ENCODE assay signal across 30 cellular contexts in genomic region chr1:160419150-160419837, GRCh38. TPM values are rescaled to one million over a fixed set of nuclear protein-coding genes. Genes with fewer than 3 reads are reported as not detected.
DNase-seq lines count a peak whose midpoint lies in the region; ATAC-seq, FAIRE-seq and TF ChIP-seq lines count a peak whose summit lies in the region.
"Had no signal": no experiment of that assay in that cellular context is flagged by ENCODE, and none has a peak within 500 bp of the region (broad histone marks: within the 10 kb centered on the region; RNA-seq: fewer than 3 reads in every experiment).

No MANE protein-coding gene starts in this region.

- ATAC-seq in K562 (no peak), GM19324 (IDR thresholded peaks at IDR 0.05; ENCODE audit: low FRiP score, unreplicated experiment) (no peak)
- no peak for ATAC-seq in activated naive CD4-positive, alpha-beta T cell treated with anti-CD3 and anti-CD28 coated beads, Interleukin-2, amount 50 U/mL, for 72 hours
- ATAC-seq: CD8-positive, alpha-beta T cell; GM12878; GM23338; PC-3 had no signal

- intact Hi-C loops in K562 (cut with micrococcal nuclease) = no loop called here

- no peaks in the 10 kb centered on the region for H3F3A ChIP-seq in neural progenitor cell (ENCODE audit: low read depth)

- no peaks in the 10 kb centered on the region for H3K27me3 ChIP-seq in K562 (ENCODE audit: control insufficient read depth in 2 of 2, insufficient read depth in 2 of 2, low read length in 2 of 2)
- H3K27me3 ChIP-seq in neural progenitor cell = no peaks in the 10 kb centered on the region

- H3K4me1 Mint-ChIP-seq in neural progenitor cell = peaks cover 9% of the 10 kb centered on the region

- no peak for TF ChIP-seq POLR2A in K562 (conservative IDR thresholded peaks at IDR 0.05)

- H3K4me3 ChIP-seq in HEK293 (ENCODE audit: low read depth, low read length) = no peak overlapping the region
- no peak overlapping the region for H3K4me3 ChIP-seq in K562
- no peak overlapping the region for H3K4me3 ChIP-seq in neural progenitor cell
- H3K4me3 ChIP-seq: GM12878, GM23338 had no signal

- H3K9ac ChIP-seq in K562 (ENCODE audit: insufficient read depth in 1 of 2, low read depth in 2 of 2, low read length in 2 of 2) (no peak overlapping the region; a peak in 1 of 4 replicates), neural progenitor cell (no peak overlapping the region)
- H3K9ac ChIP-seq: SK-N-SH had no signal

- H3K4me2 ChIP-seq in K562 (ENCODE audit: insufficient read depth, low read length) (no peak overlapping the region), neural progenitor cell (no peak overlapping the region)
- H3K4me2 ChIP-seq: GM23338, SK-N-SH had no signal

- in situ Hi-C loops in K562 (cut with MboI) = no loop called here

- no peaks in the 10 kb centered on the region for H3K9me1 ChIP-seq in K562 (ENCODE audit: control insufficient read depth, insufficient read depth, low read length)

- H3K4me3 Mint-ChIP-seq in neural progenitor cell = peak overlapping the region; percentile 24
- H3K4me3 Mint-ChIP-seq: CD8-positive, alpha-beta T cell; GM23338; H9; HFFc6 had no signal

- WGBS in K562 (ENCODE audit: insufficient coverage, low coverage, missing lambda C conversion rate) = 70% methylated on average over 33 of the region's 34 CpGs

- H2AFZ ChIP-seq in K562 (ENCODE audit: low read depth, low read length) (no peak overlapping the region), neural progenitor cell (replicated peaks) (no peak overlapping the region)
- H2AFZ ChIP-seq: GM23338 had no signal

- H3K36me3 ChIP-seq in HEK293 (ENCODE audit: control insufficient read depth in 2 of 2, insufficient read depth in 1 of 2, low read length in 2 of 2) (peaks cover 0 to 71% of the 10 kb centered on the region in 2 experiments; a peak in 1 of 3 replicates), K562 (ENCODE audit: control insufficient read depth, insufficient read depth, low read length) (no peaks in the 10 kb centered on the region), neural progenitor cell (peaks cover 6% of the 10 kb centered on the region)

- no peak for TF ChIP-seq EP300 in K562 (IDR thresholded peaks at IDR 0.05; ENCODE audit: low read length)

- peaks cover 52% of the 10 kb centered on the region for H3K36me3 Mint-ChIP-seq in neural progenitor cell
- H3K36me3 Mint-ChIP-seq in activated naive CD4-positive, alpha-beta T cell treated with anti-CD3 and anti-CD28 coated beads, Interleukin-2, amount 50 U/mL, for 72 hours = no peaks in the 10 kb centered on the region
- H3K36me3 Mint-ChIP-seq: CD8-positive, alpha-beta T cell had no signal

- H3K27me3 Mint-ChIP-seq in neural progenitor cell (ENCODE audit: insufficient read depth, low read depth) = peaks cover 2% of the 10 kb centered on the region

- H3K4me1 ChIP-seq in HEK293 (ENCODE audit: control insufficient read depth, insufficient read depth, low read length) (no peaks in the 10 kb centered on the region), K562 (replicated peaks in 1 of 2; ENCODE audit: control insufficient read depth in 2 of 2, insufficient read depth in 2 of 2, low read length in 2 of 2) (peaks cover 32 to 34% of the 10 kb centered on the region in 2 experiments), neural progenitor cell (peaks cover 3% of the 10 kb centered on the region)
- H3K4me1 ChIP-seq: Caco-2 had no signal

- H3K27ac Mint-ChIP-seq in neural progenitor cell = no peak overlapping the region
- no peak overlapping the region for H3K27ac Mint-ChIP-seq in activated naive CD4-positive, alpha-beta T cell treated with anti-CD3 and anti-CD28 coated beads, Interleukin-2, amount 50 U/mL, for 72 hours
- H3K27ac Mint-ChIP-seq: CD8-positive, alpha-beta T cell; GM23338; HFFc6 had no signal

- BruUV-seq in K562 (replicated peaks; lab: Mats Ljungman, UMichigan) = no TSS peak

- no peaks in the 10 kb centered on the region for H3K9me3 Mint-ChIP-seq in neural progenitor cell
- H3K9me3 Mint-ChIP-seq in activated naive CD4-positive, alpha-beta T cell treated with anti-CD3 and anti-CD28 coated beads, Interleukin-2, amount 50 U/mL, for 72 hours = no peaks in the 10 kb centered on the region
- H3K9me3 Mint-ChIP-seq: CD8-positive, alpha-beta T cell; GM23338; H9; HFFc6 had no signal

- H3K9me3 ChIP-seq in HEK293 (ENCODE audit: control insufficient read depth, insufficient read depth, low read depth, low read length) = no peaks in the 10 kb centered on the region
- no peaks in the 10 kb centered on the region for H3K9me3 ChIP-seq in K562 (replicated peaks; ENCODE audit: control insufficient read depth, insufficient read depth, low read depth, low read length)
- no peaks in the 10 kb centered on the region for H3K9me3 ChIP-seq in neural progenitor cell (ENCODE audit: low read depth)
- H3K9me3 ChIP-seq: Caco-2, SK-N-SH had no signal

- no peak overlapping the region for H3K27ac ChIP-seq in HEK293 (ENCODE audit: extremely low read depth, low read depth, low read length)
- no peak overlapping the region for H3K27ac ChIP-seq in K562 (ENCODE audit: extremely low read depth, low read depth, low read length)
- no peak overlapping the region for H3K27ac ChIP-seq in neural progenitor cell

- H3K79me2 ChIP-seq in K562 (ENCODE audit: control insufficient read depth, insufficient read depth, low read length) = no peaks in the 10 kb centered on the region
- H3K79me2 ChIP-seq in neural progenitor cell (ENCODE audit: low read depth) = peaks cover 22% of the 10 kb centered on the region

- H4K20me1 ChIP-seq in K562 (replicated peaks; ENCODE audit: control insufficient read depth, insufficient read depth, low read length) (0 out of 2 replicates have a peak, but pooled peaks cover 4% of the 10 kb centered on the region), neural progenitor cell (ENCODE audit: low read depth) (peaks cover 49% of the 10 kb centered on the region)

- POLR2A ChIA-PET in HEK293 (lab: Yijun Ruan, JAX) = interaction anchor here (1.1 kb wide), 1 partner anchor 11 kb away, joined by 4 read pairs; no protein-coding TSS in a partner anchor
- POLR2A ChIA-PET in K562 (lab: Yijun Ruan, JAX) = no interaction called here

- no peak for TF ChIP-seq CTCF in HEK293 (tag by site-specific recombination; IDR thresholded peaks at IDR 0.05)
- no peak for TF ChIP-seq CTCF in K562 (IDR thresholded peaks at IDR 0.05 in 2 of 3, conservative IDR thresholded peaks at IDR 0.05 in 1 of 3; ENCODE audit: insufficient read depth in 2 of 3, low read depth in 1 of 3, low read length in 3 of 3)
- TF ChIP-seq CTCF in neural progenitor cell (IDR thresholded peaks at IDR 0.05) = no peak

- CTCF ChIA-PET in HEK293 (lab: Yijun Ruan, JAX) (interaction anchor here (0.5 to 1.0 kb wide), 4 partner anchors 22 to 93 kb away, joined by 3 to 4 read pairs (median 3); no protein-coding TSS in a partner anchor), K562 (lab: Yijun Ruan, JAX; ENCODE audit: low intra/inter-chr PET ratio) (interaction anchor here (0.7 kb wide), 1 partner anchor 204 kb away, joined by 3 read pairs; no protein-coding TSS in a partner anchor)

- no peak for TF ChIP-seq RAD21 in K562 (CRISPR knock-in tag; conservative IDR thresholded peaks at IDR 0.05 in 1 of 2, IDR thresholded peaks at IDR 0.05 in 1 of 2)

- no peak for DNase-seq in K562 (ENCODE audit: extremely low read depth in 1 of 4, low spot score in 3 of 4)
- DNase-seq in neural progenitor cell (ENCODE audit: low spot score) = no peak
- no peak for DNase-seq in urothelium cell line (ENCODE audit: low spot score)
- DNase-seq in activated naive CD4-positive, alpha-beta T cell treated with anti-CD3 and anti-CD28 coated beads, Interleukin-2, amount 50 U/mL, for 72 hours (ENCODE audit: low spot score in 2 of 2) = no peak
- no peak for DNase-seq in NCI-H2227 (lab: John Stamatoyannopoulos, UW; ENCODE audit: unreplicated experiment)
- DNase-seq: C1 segment of cervical spinal cord; Caco-2; CD8-positive, alpha-beta T cell; DMS 273 treated with DMSO at 0.1 percent for 48 hours; DMS79; EL; GDM1; H9; HFFc6; KBM-7; MV-4-11; NCI-H2029; NCI-H446 treated with DMSO at 0.1 percent for 48 hours; NCI-H526; NCI-H82; NK-92 treated with Interleukin-12 subunit alpha and Interleukin-12 subunit beta, amount 100 ng/mL, for 24 hours; PC-3; SK-N-SH had no signal

- FAIRE-seq in K562 (lab: Jason Lieb, UNC) = no peak
- peak; percentile 52 for FAIRE-seq in urothelium cell line (lab: Jason Lieb, UNC)
- FAIRE-seq: GM12878, GM19239, HTR-8/SVneo had no signal

RNA-seq across cellular contexts. Expression of gene VANGL2, which starts 18.9 kb away (rescaled TPM):
- total RNA-seq in K562 (2011; cell fraction: chromatin; rRNA removed; ENCODE audit: low replicate concordance) = 3.7 and 6.1 TPM in 2 replicates
- total RNA-seq in K562 (2011; cell fraction: nucleolus; rRNA removed) = 3.4 and 4.8 TPM in 2 replicates
- total RNA-seq in K562 (2011; cell fraction: nucleoplasm; rRNA removed) = 6.5 and 8.4 TPM in 2 replicates
- 0.82 and 1.1 TPM in 2 replicates for total RNA-seq in K562 (2014; rRNA removed)
- total RNA-seq in K562 (2014; rRNA removed; fragmentation: Illumina TruSeq; extraction: Trizol) = 0.95 and 1.1 TPM in 2 replicates
- 0.98 and 1.1 TPM in 2 replicates for total RNA-seq in K562 (2015; rRNA removed; fragmentation: Illumina TruSeq; extraction: Trizol)
- total RNA-seq in K562 (2021) = 3.4 and 3.8 TPM in 2 replicates
- polyA plus RNA-seq in K562 (2011; rRNA removed) = 4.0 and 4.4 TPM in 2 replicates
- 6.2 and 6.4 TPM in 2 replicates for polyA plus RNA-seq in K562 (2011; cell fraction: cytosol; rRNA removed)
- polyA plus RNA-seq in K562 (2011; cell fraction: nucleus; rRNA removed) = 7.2 and 10.3 TPM in 2 replicates
- 2.0 and 3.4 TPM in 2 replicates for polyA plus RNA-seq in K562 (2012)
- polyA plus RNA-seq in K562 (2014; fragmentation: Illumina TruSeq; extraction: Trizol) = 3.5 TPM in 2 replicates
- polyA plus RNA-seq in K562 (2014; fragmentation: Nextera tagmentation; extraction: Ambion mirVana) = under 1 TPM; 0.28 to 0.42 TPM
- polyA plus RNA-seq in K562 (2014; rRNA removed) = 3.7 and 3.9 TPM in 2 replicates
- 2.5 and 3.3 TPM in 2 replicates for polyA minus RNA-seq in K562 (2011; rRNA and poly(A)+ RNA removed)
- polyA minus RNA-seq in K562 (2011; cell fraction: cytosol; rRNA and poly(A)+ RNA removed) = 1.5 and 2.5 TPM in 2 replicates
- polyA minus RNA-seq in K562 (2011; cell fraction: nucleus; rRNA and poly(A)+ RNA removed) = 1.1 and 1.3 TPM in 2 replicates
- total RNA-seq in neural progenitor cell (ENCODE audit: low replicate concordance) = 23.0 and 46.6 TPM in 2 replicates
- total RNA-seq in activated naive CD4-positive, alpha-beta T cell treated with anti-CD3 and anti-CD28 coated beads, Interleukin-2, amount 50 U/mL, for 72 hours = under 1 TPM; 0.05 to 0.18 TPM
- total RNA-seq: CD8-positive, alpha-beta T cell; HFFc6 had no signal

RNA-seq across cellular contexts. Expression of gene NHLH1, which starts 52.4 kb away (rescaled TPM):
- total RNA-seq in K562 (2011; cell fraction: chromatin; rRNA removed; ENCODE audit: low replicate concordance) = 1.5 and 2.6 TPM in 2 replicates
- 1.3 and 2.0 TPM in 2 replicates for total RNA-seq in K562 (2011; cell fraction: nucleolus; rRNA removed)
- 2.5 and 2.9 TPM in 2 replicates for total RNA-seq in K562 (2011; cell fraction: nucleoplasm; rRNA removed)
- total RNA-seq in K562 (2014; rRNA removed) (0.09 and 0.16 TPM in 2 replicates), K562 (2014; rRNA removed; fragmentation: Illumina TruSeq; extraction: Trizol) (0.33 and 0.35 TPM in 2 replicates), K562 (2015; rRNA removed; fragmentation: Illumina TruSeq; extraction: Trizol) (not detected in 2 replicates), K562 (2021) (0.78 and 0.84 TPM in 2 replicates), neural progenitor cell (ENCODE audit: low replicate concordance) (0.07 and 0.22 TPM in 2 replicates)
- polyA plus RNA-seq in K562 (2011; rRNA removed) (0.29 and 0.57 TPM in 2 replicates), K562 (2014; fragmentation: Illumina TruSeq; extraction: Trizol) (0.88 and 1.0 TPM in 2 replicates), K562 (2014; fragmentation: Nextera tagmentation; extraction: Ambion mirVana) (under 1 TPM; 0.20 to 0.37 TPM), K562 (2014; rRNA removed) (1.3 and 1.4 TPM in 2 replicates)
- 0.40 and 0.71 TPM in 2 replicates for polyA plus RNA-seq in K562 (2011; cell fraction: cytosol; rRNA removed)
- 1.2 and 1.4 TPM in 2 replicates for polyA plus RNA-seq in K562 (2011; cell fraction: nucleus; rRNA removed)
- 0.31 and 1.6 TPM in 2 replicates for polyA plus RNA-seq in K562 (2012)
- polyA minus RNA-seq in K562 (2011; rRNA and poly(A)+ RNA removed) = 0.21 and 0.25 TPM in 2 replicates
- 0.46 TPM in 1 of 2 replicates, not detected in the other for polyA minus RNA-seq in K562 (2011; cell fraction: cytosol; rRNA and poly(A)+ RNA removed)
- polyA minus RNA-seq in K562 (2011; cell fraction: nucleus; rRNA and poly(A)+ RNA removed) = 0.40 and 0.78 TPM in 2 replicates
- under 1 TPM; 0.46 to 0.68 TPM for total RNA-seq in activated naive CD4-positive, alpha-beta T cell treated with anti-CD3 and anti-CD28 coated beads, Interleukin-2, amount 50 U/mL, for 72 hours
- total RNA-seq: LHCN-M2, PC-3 had no signal
